Comparison of ENCODE assay signal across 13 cellular contexts in the genomic region with DNA sequence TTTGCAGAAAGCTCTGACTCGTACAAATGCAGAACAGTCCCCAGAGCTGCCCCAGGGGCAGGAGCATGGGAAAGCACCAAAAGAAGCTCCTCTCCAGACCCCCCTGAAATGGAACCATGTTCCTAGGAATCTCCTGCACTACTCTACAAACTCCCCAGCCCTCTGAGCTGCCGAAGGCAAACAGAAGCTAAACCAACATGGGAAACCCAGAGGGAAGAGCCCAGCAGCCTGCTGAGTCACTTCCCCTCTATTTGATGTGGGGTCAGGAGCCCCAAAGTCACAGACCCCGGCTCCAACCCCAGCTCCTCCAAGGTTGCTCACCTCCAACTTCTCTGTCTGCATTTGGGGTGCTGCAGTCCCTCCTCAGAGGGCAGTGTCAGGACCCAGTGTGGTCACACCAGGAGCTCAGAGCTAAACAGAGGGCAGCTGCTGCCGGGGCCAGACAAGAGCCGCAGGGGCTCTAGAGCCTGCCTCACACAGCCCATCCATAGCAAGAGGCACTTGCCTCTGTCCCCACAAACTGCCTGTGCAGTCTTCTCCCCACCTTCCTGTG.
"Had no signal": no experiment of that assay in that cellular context is flagged by ENCODE, and none has a peak within 500 bp of the region (broad histone marks: within the 10 kb centered on the region; RNA-seq: fewer than 3 reads in every experiment).

No MANE protein-coding gene starts in this region.

- FAIRE-seq: pancreas had no signal

- H3K27ac Mint-ChIP-seq: activated naive CD4-positive, alpha-beta T cell treated with anti-CD3 and anti-CD28 coated beads, Interleukin-2, amount 50 U/mL, for 72 hours; activated T-cell treated with anti-CD3 and anti-CD28 coated beads, Interleukin-2, amount 50 U/mL, for 24 hours; brain had no signal

- H3K4me3 ChIP-seq: gastroesophageal sphincter, pancreas, smooth muscle cell, tibial artery, vagina had no signal

- H3K4me2 ChIP-seq: smooth muscle cell had no signal

- DNase-seq: activated CD4-positive, alpha-beta T cell treated with anti-CD3 and anti-CD28 coated beads, Interleukin-2, amount 50 U/mL, for 4 hours; activated effector memory CD4-positive, alpha-beta T cell treated with Interleukin-2 at 50 U/mL for 16 hours; activated T-cell treated with anti-CD3 and anti-CD28 coated beads, Interleukin-2, amount 50 U/mL, for 24 hours; amniotic stem cell; effector memory CD8-positive, alpha-beta T cell; tibial artery had no signal

- ATAC-seq: activated naive CD4-positive, alpha-beta T cell treated with anti-CD3 and anti-CD28 coated beads, Interleukin-2, amount 50 U/mL, for 72 hours; effector memory CD8-positive, alpha-beta T cell; gastroesophageal sphincter; pancreas; stimulated activated effector memory CD8-positive, alpha-beta T cell treated with anti-CD3 and anti-CD28 coated beads, Interleukin-12 subunit alpha, Interleukin-12 subunit beta, amount 100 ng/mL, for 72 hours had no signal

- H3K27ac ChIP-seq: gastroesophageal sphincter, pancreas, tibial artery, vagina had no signal

- H3K36me3 ChIP-seq: gastroesophageal sphincter, pancreas, tibial artery, vagina had no signal

- H3K4me1 Mint-ChIP-seq: brain had no signal

- H3K9me3 ChIP-seq: pancreas had no signal

- H3K4me3 Mint-ChIP-seq: activated T-cell treated with anti-CD3 and anti-CD28 coated beads, Interleukin-2, amount 50 U/mL, for 24 hours; effector memory CD8-positive, alpha-beta T cell; stimulated activated effector memory CD8-positive, alpha-beta T cell treated with anti-CD3 and anti-CD28 coated beads, Interleukin-12 subunit alpha, Interleukin-12 subunit beta, amount 100 ng/mL, for 72 hours had no signal

- H3K27me3 ChIP-seq: pancreas, vagina had no signal
